Comparison of ENCODE assay signal across 17 cellular contexts in the genomic region with DNA sequence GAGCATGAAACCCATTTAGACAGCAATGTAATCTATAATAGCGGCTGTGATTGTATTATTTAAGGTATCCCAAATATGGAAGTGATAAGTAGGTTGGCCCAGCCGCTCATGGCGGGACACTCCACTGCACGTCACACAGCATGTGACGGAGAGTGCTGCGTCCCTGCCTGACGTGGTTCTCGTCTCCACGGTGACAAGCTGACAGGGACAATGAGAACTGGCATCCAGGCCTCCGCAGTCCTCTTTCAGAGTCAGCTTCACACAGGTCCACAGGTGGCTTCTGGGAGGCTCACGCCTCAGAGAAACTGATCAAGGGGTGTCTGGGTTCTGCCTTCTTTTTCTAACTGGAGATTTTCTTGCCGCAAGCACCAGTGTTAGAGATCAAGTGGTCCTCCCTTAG.
"Had no signal": no experiment of that assay in that cellular context is flagged by ENCODE, and none has a peak within 500 bp of the region (broad histone marks: within the 10 kb centered on the region; RNA-seq: fewer than 3 reads in every experiment).

No MANE protein-coding gene starts in this region.

- H3K27ac Mint-ChIP-seq: activated CD8-positive, alpha-beta T cell treated with anti-CD3 and anti-CD28 coated beads, Interleukin-2, amount 10 ng/mL, durations not matched to agents 7 days and 5 days; activated naive CD8-positive, alpha-beta T cell treated with anti-CD3 and anti-CD28 coated beads for 36 hours; memory B cell; natural killer cell treated with Interleukin-12 subunit alpha and Interleukin-12 subunit beta and Interleukin-15 and Interleukin-18, amount 100 ng/mL, for 72 hours had no signal

- H3K27me3 ChIP-seq: gastrocnemius medialis, left lung, stomach, testis had no signal

- H3K9ac ChIP-seq: parathyroid adenoma had no signal

- H3K27ac ChIP-seq: gastrocnemius medialis, left lung, parathyroid adenoma had no signal

- H3K36me3 ChIP-seq: gastrocnemius medialis, heart right ventricle, left lung, stomach had no signal

- ATAC-seq: activated CD8-positive, alpha-beta T cell treated with anti-CD3 and anti-CD28 coated beads, Interleukin-2, amount 10 ng/mL, durations not matched to agents 7 days and 5 days; gastrocnemius medialis; left lung; natural killer cell treated with Interleukin-12 subunit alpha and Interleukin-12 subunit beta and Interleukin-15 and Interleukin-18, amount 100 ng/mL, for 72 hours; T-helper 17 cell had no signal

- H3K4me3 Mint-ChIP-seq: activated CD8-positive, alpha-beta T cell treated with anti-CD3 and anti-CD28 coated beads, Interleukin-2, amount 10 ng/mL, durations not matched to agents 7 days and 5 days; activated naive CD8-positive, alpha-beta T cell treated with anti-CD3 and anti-CD28 coated beads for 36 hours; memory B cell; natural killer cell treated with Interleukin-12 subunit alpha and Interleukin-12 subunit beta and Interleukin-15 and Interleukin-18, amount 100 ng/mL, for 72 hours; T-helper 17 cell had no signal

- H3K9me3 ChIP-seq: gastrocnemius medialis, heart right ventricle, left lung, stomach, testis had no signal

- H3K27me3 Mint-ChIP-seq: activated naive CD8-positive, alpha-beta T cell treated with anti-CD3 and anti-CD28 coated beads for 36 hours; natural killer cell treated with Interleukin-12 subunit alpha and Interleukin-12 subunit beta and Interleukin-15 and Interleukin-18, amount 100 ng/mL, for 72 hours; T-helper 17 cell had no signal

- H3K9me3 Mint-ChIP-seq: activated naive CD8-positive, alpha-beta T cell treated with anti-CD3 and anti-CD28 coated beads for 36 hours; memory B cell; natural killer cell treated with Interleukin-12 subunit alpha and Interleukin-12 subunit beta and Interleukin-15 and Interleukin-18, amount 100 ng/mL, for 72 hours had no signal

- DNase-seq: activated CD4-positive, alpha-beta T cell treated with anti-CD3 and anti-CD28 coated beads for 4 hours; activated CD8-positive, alpha-beta T cell treated with anti-CD3 and anti-CD28 coated beads, Interleukin-2, amount 10 ng/mL, durations not matched to agents 7 days and 5 days; activated gamma-delta T cell treated with Interleukin-2 at 50 U/mL for 16 hours; activated naive CD8-positive, alpha-beta T cell treated with anti-CD3 and anti-CD28 coated beads for 36 hours; dermis blood vessel endothelial cell; erythroblast; gastrocnemius medialis; heart right ventricle; left lung; stimulated activated CD4-positive, alpha-beta T cell treated with anti-CD3 and anti-CD28 coated beads, Interleukin-12 subunit alpha, Interleukin-12 subunit beta, amount 100 ng/mL, for 4 hours; stimulated activated CD4-positive, alpha-beta T cell treated with anti-CD3 and anti-CD28 coated beads, Interleukin-2, amount 100 ng/mL, for 24 hours; stomach; T-helper 17 cell; testis had no signal

- H3K36me3 Mint-ChIP-seq: activated naive CD8-positive, alpha-beta T cell treated with anti-CD3 and anti-CD28 coated beads for 36 hours; memory B cell; natural killer cell treated with Interleukin-12 subunit alpha and Interleukin-12 subunit beta and Interleukin-15 and Interleukin-18, amount 100 ng/mL, for 72 hours had no signal

- H2AFZ ChIP-seq: parathyroid adenoma had no signal

- H3K4me3 ChIP-seq: gastrocnemius medialis, heart right ventricle, left lung, stomach, testis had no signal
